Comparison of ENCODE assay signal across 21 cellular contexts in genomic region chr10:73649876-73650536, GRCh38. TPM values are rescaled to one million over a fixed set of nuclear protein-coding genes. Genes with fewer than 3 reads are reported as not detected.
DNase-seq lines count a peak whose midpoint lies in the region; ATAC-seq and TF ChIP-seq lines count a peak whose summit lies in the region.
"Had no signal": no experiment of that assay in that cellular context is flagged by ENCODE, and none has a peak within 500 bp of the region (broad histone marks: within the 10 kb centered on the region; RNA-seq: fewer than 3 reads in every experiment).

No MANE protein-coding gene starts in this region.

- H3K9me3 ChIP-seq in SJCRH30 (replicated peaks) (no peaks in the 10 kb centered on the region), skeletal muscle tissue (ENCODE audit: control insufficient read depth in 3 of 3, low read length in 3 of 3) (no peaks in the 10 kb centered on the region), left lung (no peaks in the 10 kb centered on the region)
- H3K9me3 ChIP-seq: breast epithelium had no signal

- TF ChIP-seq CTCF in foreskin keratinocyte (conservative IDR thresholded peaks at IDR 0.05) (no peak), left lung (IDR thresholded peaks at IDR 0.05) (no peak)

- no peaks in the 10 kb centered on the region for H3K27me3 ChIP-seq in SJCRH30
- H3K27me3 ChIP-seq in foreskin keratinocyte: no peaks in the 10 kb centered on the region
- no peaks in the 10 kb centered on the region for H3K27me3 ChIP-seq in skeletal muscle tissue (ENCODE audit: control insufficient read depth in 3 of 3, insufficient read depth in 3 of 3, low read length in 3 of 3)
- peaks cover 0 to 9% of the 10 kb centered on the region in 2 donors for H3K27me3 ChIP-seq in left lung
- H3K27me3 ChIP-seq: breast epithelium had no signal

- H3K4me1 ChIP-seq in SJCRH30: peaks cover 21% of the 10 kb centered on the region
- H3K4me1 ChIP-seq in foreskin keratinocyte: peaks cover 9% of the 10 kb centered on the region
- peaks cover 53 to 76% (median 72%) of the 10 kb centered on the region in 3 donors for H3K4me1 ChIP-seq in skeletal muscle tissue (ENCODE audit: control insufficient read depth in 3 of 3, insufficient read depth in 3 of 3, low read length in 3 of 3)
- H3K4me1 ChIP-seq in left lung: peaks cover 0 to 19% of the 10 kb centered on the region in 2 donors
- H3K4me1 ChIP-seq: breast epithelium had no signal

- H3K27ac ChIP-seq in SJCRH30: peak overlapping the region; percentile 97
- H3K27ac ChIP-seq in foreskin keratinocyte: peak overlapping the region; percentile 7
- H3K27ac ChIP-seq in skeletal muscle tissue (ENCODE audit: low read depth, low read length): peak overlapping the region; percentile 96
- no peak overlapping the region for H3K27ac ChIP-seq in left lung
- H3K27ac ChIP-seq: breast epithelium had no signal

- H3K4me3 ChIP-seq in SJCRH30: peak overlapping the region; percentile 40
- peak overlapping the region; percentile 50 to 72 (median 58) for H3K4me3 ChIP-seq in skeletal muscle tissue (ENCODE audit: low read length in 3 of 3)
- H3K4me3 ChIP-seq in left lung: no peak overlapping the region
- H3K4me3 ChIP-seq: breast epithelium had no signal

- intact Hi-C loops in left lung (cut with DNase I): loop anchor here in 1 of 2 donors (10.0 kb wide), 1 partner anchor 115 kb away; no protein-coding TSS in a partner anchor

- no peak for ATAC-seq in foreskin keratinocyte
- ATAC-seq in HG02798 (IDR thresholded peaks at IDR 0.05; ENCODE audit: poor library complexity, unreplicated experiment): no peak
- no peak for ATAC-seq in left lung
- ATAC-seq: effector memory CD8-positive, alpha-beta T cell; left lobe of liver had no signal

- H3K9ac ChIP-seq in skeletal muscle tissue (ENCODE audit: low read depth in 1 of 3, low read length in 3 of 3): peak overlapping the region; percentile 63 to 82 (median 71)

- H3K36me3 ChIP-seq in SJCRH30 (no peaks in the 10 kb centered on the region), skeletal muscle tissue (ENCODE audit: control insufficient read depth in 3 of 3, insufficient read depth in 3 of 3, low read length in 3 of 3) (peaks cover 20 to 33% (median 25%) of the 10 kb centered on the region in 3 donors), left lung (no peaks in the 10 kb centered on the region)
- H3K36me3 ChIP-seq: breast epithelium had no signal

- DNase-seq in ELR (ENCODE audit: low read depth): peak; percentile 68
- DNase-seq in SJCRH30: peak; percentile 31 to 52
- no peak for DNase-seq in foreskin keratinocyte
- DNase-seq in HPDE6-E6E7 (ENCODE audit: extremely low spot score): no peak
- no peak for DNase-seq in left lung
- DNase-seq: activated CD8-positive, alpha-beta memory T cell treated with anti-CD3 and anti-CD28 coated beads, Interleukin-2, amount 50 U/mL, for 4 hours; activated naive CD4-positive, alpha-beta T cell treated with anti-CD3 and anti-CD28 coated beads for 36 hours; COR-L47; effector memory CD8-positive, alpha-beta T cell; GF-D8; Kasumi-1; NCI-H1694; retina; T-helper 9 cell had no signal

RNA-seq across cellular contexts. Expression of gene SYNPO2L, which starts 5.8 kb away (rescaled TPM):
- 1.8 and 2.1 TPM in 2 replicates for total RNA-seq in SJCRH30 (2014; rRNA removed; shearing (Covaris generic))
- total RNA-seq in foreskin keratinocyte: not detected in 2 replicates
- not detected in 2 replicates for polyA plus RNA-seq in foreskin keratinocyte
- total RNA-seq in skeletal muscle tissue: 17.2 TPM
- under 1 TPM; 0.20 to 0.42 TPM for total RNA-seq in left lung
- total RNA-seq: activated naive CD4-positive, alpha-beta T cell treated with anti-CD3 and anti-CD28 coated beads for 36 hours; left lobe of liver; NCI-H460; SK-MEL-5 had no signal
- polyA plus RNA-seq: neural cell had no signal

RNA-seq across cellular contexts. Expression of gene MYOZ1, which starts 8.7 kb away (rescaled TPM):
- 0.26 and 0.84 TPM in 2 replicates for total RNA-seq in SJCRH30 (2014; rRNA removed; shearing (Covaris generic))
- total RNA-seq in foreskin keratinocyte (not detected in 2 replicates), skeletal muscle tissue (1,224 TPM), left lung (1 to 10 TPM in 1 of 2 donors, under 1 TPM in 1; 0.99 to 2.1 TPM)
- 0.02 TPM in 1 of 2 replicates, not detected in the other for polyA plus RNA-seq in foreskin keratinocyte
- total RNA-seq: activated naive CD4-positive, alpha-beta T cell treated with anti-CD3 and anti-CD28 coated beads for 36 hours; left lobe of liver; NCI-H460 had no signal

RNA-seq across cellular contexts. Expression of gene AGAP5, which starts 47.9 kb away (rescaled TPM):
- 2.2 and 2.7 TPM in 2 replicates for total RNA-seq in SJCRH30 (2014; rRNA removed; shearing (Covaris generic))
- total RNA-seq in foreskin keratinocyte (2.6 and 3.4 TPM in 2 replicates), skeletal muscle tissue (4.7 TPM), left lung (1 to 10 TPM; 8.4 to 10.0 TPM)
- polyA plus RNA-seq in foreskin keratinocyte: 0.97 and 1.2 TPM in 2 replicates

RNA-seq across cellular contexts. Expression of gene USP54, which starts 58.9 kb away (rescaled TPM):
- 27.0 and 29.9 TPM in 2 replicates for total RNA-seq in SJCRH30 (2014; rRNA removed; shearing (Covaris generic))
- total RNA-seq in foreskin keratinocyte: 10.7 and 11.5 TPM in 2 replicates
- polyA plus RNA-seq in foreskin keratinocyte: 2.5 and 2.7 TPM in 2 replicates
- total RNA-seq in skeletal muscle tissue: 20.4 TPM
- total RNA-seq in left lung: 100 to 1,000 TPM in 1 of 2 donors, 10 to 100 TPM in 1; 67.3 to 122 TPM

Comparison
In these comparisons a context has a peak if more than half of its experiments do, and no peak if none do; other contexts are left out.
1. DNase-seq: peak in ELR (single experiment) and SJCRH30 (2 of 2); none in foreskin keratinocyte (0 of 2), HPDE6-E6E7 (single experiment) and left lung (0 of 2).
2. H3K27ac ChIP-seq: peak in SJCRH30 (single experiment), foreskin keratinocyte (single experiment) and skeletal muscle tissue (single experiment); none in left lung (0 of 2).
3. H3K4me3 ChIP-seq: peak in SJCRH30 (single experiment) and skeletal muscle tissue (3 of 3); none in left lung (0 of 2).
4. RNA of gene MYOZ1, which starts 8.7 kb away (total RNA-seq): 1,224 TPM in skeletal muscle tissue (single experiment); 0.99 to 2.1 TPM in left lung, 0.26 to 0.84 TPM in SJCRH30 and not detected in foreskin keratinocyte; every median in the first group is over 100 times any median in the second.